In genomic region chr2:224954980-224955379, GRCh38 we compare ENCODE assay signal across 15 cellular contexts.
DNase-seq lines count a peak whose midpoint lies in the region; ATAC-seq and TF ChIP-seq lines count a peak whose summit lies in the region.
"Had no signal": no experiment of that assay in that cellular context is flagged by ENCODE, and none has a peak within 500 bp of the region (broad histone marks: within the 10 kb centered on the region; RNA-seq: fewer than 3 reads in every experiment).

No MANE protein-coding gene starts in this region.

- H3K27me3 Mint-ChIP-seq in activated CD4-positive, alpha-beta memory T cell treated with anti-CD3 and anti-CD28 coated beads for 36 hours, result no peaks in the 10 kb centered on the region
- H3K27me3 Mint-ChIP-seq in activated CD4-positive, alpha-beta memory T cell treated with anti-CD3 and anti-CD28 coated beads, Interleukin-2, amount 10 ng/mL, durations not matched to agents 7 days and 5 days, result no peaks in the 10 kb centered on the region
- H3K27me3 Mint-ChIP-seq in nephron (ENCODE audit: low read depth), result no peaks in the 10 kb centered on the region

- no peak overlapping the region for H3K27ac ChIP-seq in ovary
- H3K27ac ChIP-seq: A549, parathyroid adenoma had no signal

- H3K36me3 ChIP-seq in ovary, result no peaks in the 10 kb centered on the region

- peak overlapping the region; percentile 55 for H3K27ac Mint-ChIP-seq in activated CD4-positive, alpha-beta memory T cell treated with anti-CD3 and anti-CD28 coated beads for 36 hours
- H3K27ac Mint-ChIP-seq in activated CD4-positive, alpha-beta memory T cell treated with anti-CD3 and anti-CD28 coated beads, Interleukin-2, amount 10 ng/mL, durations not matched to agents 7 days and 5 days, result no peak overlapping the region
- H3K27ac Mint-ChIP-seq in nephron, result peak overlapping the region in 2 of 3 experiments; percentile 39 to 51

- peak; percentile 25 for ATAC-seq in GM21786 (IDR thresholded peaks at IDR 0.05; ENCODE audit: unreplicated experiment)
- ATAC-seq: A549 had no signal

- H3K4me1 Mint-ChIP-seq in activated CD4-positive, alpha-beta memory T cell treated with anti-CD3 and anti-CD28 coated beads for 36 hours (ENCODE audit: low read depth), result peaks cover 86% of the 10 kb centered on the region
- H3K4me1 Mint-ChIP-seq in activated CD4-positive, alpha-beta memory T cell treated with anti-CD3 and anti-CD28 coated beads, Interleukin-2, amount 10 ng/mL, durations not matched to agents 7 days and 5 days, result peaks cover 74% of the 10 kb centered on the region
- peaks cover 48% of the 10 kb centered on the region for H3K4me1 Mint-ChIP-seq in nephron

- CTCF ChIA-PET in activated CD4-positive, alpha-beta memory T cell treated with anti-CD3 and anti-CD28 coated beads for 36 hours (lab: Charles Lee), result interaction anchor here (0.7 kb wide), 1 partner anchor 48 kb away, joined by 3 read pairs; no protein-coding TSS in a partner anchor
- CTCF ChIA-PET in activated CD4-positive, alpha-beta memory T cell treated with anti-CD3 and anti-CD28 coated beads, Interleukin-2, amount 10 ng/mL, durations not matched to agents 7 days and 5 days (lab: Charles Lee), result interaction anchor here (1.5 kb wide), 1 partner anchor 47 kb away, joined by 6 read pairs; no protein-coding TSS in a partner anchor

- H3K9me3 Mint-ChIP-seq in activated CD4-positive, alpha-beta memory T cell treated with anti-CD3 and anti-CD28 coated beads for 36 hours, result no peaks in the 10 kb centered on the region
- no peaks in the 10 kb centered on the region for H3K9me3 Mint-ChIP-seq in activated CD4-positive, alpha-beta memory T cell treated with anti-CD3 and anti-CD28 coated beads, Interleukin-2, amount 10 ng/mL, durations not matched to agents 7 days and 5 days
- no peaks in the 10 kb centered on the region for H3K9me3 Mint-ChIP-seq in nephron

- TF ChIP-seq CTCF in nephron (IDR thresholded peaks at IDR 0.05; ENCODE audit: unreplicated experiment in 3 of 3) (no peak), ovary (IDR thresholded peaks at IDR 0.05) (no peak)

- TF ChIP-seq EP300 in ovary (IDR thresholded peaks at IDR 0.05), result no peak

- peaks cover 13% of the 10 kb centered on the region for H3K36me3 Mint-ChIP-seq in activated CD4-positive, alpha-beta memory T cell treated with anti-CD3 and anti-CD28 coated beads for 36 hours
- H3K36me3 Mint-ChIP-seq in activated CD4-positive, alpha-beta memory T cell treated with anti-CD3 and anti-CD28 coated beads, Interleukin-2, amount 10 ng/mL, durations not matched to agents 7 days and 5 days (ENCODE audit: low read depth), result peaks cover 38% of the 10 kb centered on the region
- H3K36me3 Mint-ChIP-seq in nephron (ENCODE audit: low read depth), result no peaks in the 10 kb centered on the region

- H3K4me3 ChIP-seq in ovary, result no peak overlapping the region
- H3K4me3 ChIP-seq: A549 had no signal

- no peak overlapping the region for H3K4me3 Mint-ChIP-seq in activated CD4-positive, alpha-beta memory T cell treated with anti-CD3 and anti-CD28 coated beads for 36 hours
- H3K4me3 Mint-ChIP-seq in activated CD4-positive, alpha-beta memory T cell treated with anti-CD3 and anti-CD28 coated beads, Interleukin-2, amount 10 ng/mL, durations not matched to agents 7 days and 5 days, result no peak overlapping the region
- no peak overlapping the region for H3K4me3 Mint-ChIP-seq in nephron

- no peaks in the 10 kb centered on the region for H3K4me1 ChIP-seq in ovary (ENCODE audit: insufficient read depth)
- H3K4me1 ChIP-seq: parathyroid adenoma had no signal

- POLR2A ChIA-PET in activated CD4-positive, alpha-beta memory T cell treated with anti-CD3 and anti-CD28 coated beads for 36 hours (lab: Charles Lee), result no interaction called here
- POLR2A ChIA-PET in activated CD4-positive, alpha-beta memory T cell treated with anti-CD3 and anti-CD28 coated beads, Interleukin-2, amount 10 ng/mL, durations not matched to agents 7 days and 5 days (lab: Charles Lee), result interaction anchor here (0.9 to 1.4 kb wide), 3 partner anchors 11 to 28 kb away, joined by 3 read pairs; no protein-coding TSS in a partner anchor

- intact Hi-C loops in activated CD4-positive, alpha-beta memory T cell treated with anti-CD3 and anti-CD28 coated beads for 36 hours (cut with micrococcal nuclease), result no loop called here
- intact Hi-C loops in ovary (cut with DNase I), result no loop called here

- no peaks in the 10 kb centered on the region for H3K9me3 ChIP-seq in ovary
- H3K9me3 ChIP-seq: A549 had no signal

- TF ChIP-seq POLR2A in ovary (IDR thresholded peaks at IDR 0.05), result no peak

- no peak for DNase-seq in activated CD4-positive, alpha-beta memory T cell treated with anti-CD3 and anti-CD28 coated beads for 36 hours
- DNase-seq in activated CD4-positive, alpha-beta memory T cell treated with anti-CD3 and anti-CD28 coated beads, Interleukin-2, amount 10 ng/mL, durations not matched to agents 7 days and 5 days, result no peak
- peak; percentile 68 for DNase-seq in NCI-H1436 (lab: John Stamatoyannopoulos, UW)
- no peak for DNase-seq in middle frontal gyrus (ENCODE audit: extremely low spot score, low spot score)
- no peak for DNase-seq in stimulated activated CD4-positive, alpha-beta T cell treated with anti-CD3 and anti-CD28 coated beads, Interleukin-15, amount 100 ng/mL, for 24 hours
- no peak for DNase-seq in ovary
- DNase-seq: aorta; DMS 273 treated with DMSO at 0.1 percent for 48 hours; effector CD4-positive, alpha-beta T cell; H7; stimulated activated CD4-positive, alpha-beta T cell treated with anti-CD3 and anti-CD28 coated beads, Interleukin-2, amount 100 ng/mL, for 24 hours had no signal

- no peaks in the 10 kb centered on the region for H3K27me3 ChIP-seq in ovary
